Comparison of ENCODE assay signal across 10 cellular contexts in the genomic region with DNA sequence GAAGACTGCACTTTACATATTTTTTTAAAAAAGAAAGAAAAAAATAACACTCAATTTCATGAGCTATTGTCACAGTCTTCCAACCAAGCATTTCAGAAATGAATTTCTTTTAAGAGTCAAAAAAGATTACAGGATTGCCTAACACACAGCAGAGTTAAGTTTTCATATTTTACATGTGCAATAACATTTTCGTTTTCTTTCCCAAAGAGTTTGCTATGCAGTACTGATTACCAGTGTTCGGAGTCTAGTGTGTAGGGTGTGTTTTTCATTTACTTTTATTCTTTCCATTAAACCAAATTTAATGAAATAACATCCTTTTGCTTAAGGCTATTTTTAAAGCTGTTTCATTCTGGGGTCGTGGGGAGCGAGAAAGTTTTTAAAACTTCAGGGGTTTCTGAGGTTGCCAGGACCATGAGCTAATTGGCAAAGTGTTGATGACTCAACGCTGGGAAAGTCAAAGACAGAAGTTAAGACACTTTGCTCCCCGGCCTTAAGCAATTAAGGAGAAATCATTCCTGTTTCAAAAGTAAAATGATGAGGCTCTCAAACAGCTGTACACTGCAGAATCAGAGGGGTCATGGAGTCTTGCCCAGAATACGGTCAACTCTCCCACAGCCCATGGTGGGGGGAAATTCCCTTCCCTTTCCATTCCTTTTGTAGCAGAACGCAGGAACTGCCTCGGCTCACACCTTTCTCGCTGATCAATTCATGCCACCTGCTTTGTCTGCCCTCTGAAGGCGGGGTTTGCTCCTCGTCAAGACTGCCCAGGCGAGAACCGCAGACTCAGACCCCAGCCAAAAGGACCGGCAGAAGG. TPM values are rescaled to one million over a fixed set of nuclear protein-coding genes. Genes with fewer than 3 reads are reported as not detected.
DNase-seq lines count a peak whose midpoint lies in the region; ATAC-seq and TF ChIP-seq lines count a peak whose summit lies in the region.
"Had no signal": no experiment of that assay in that cellular context is flagged by ENCODE, and none has a peak within 500 bp of the region (broad histone marks: within the 10 kb centered on the region; RNA-seq: fewer than 3 reads in every experiment).

No MANE protein-coding gene starts in this region.

- ATAC-seq in heart left ventricle: peak; percentile 8 to 62 (median 28)
- no peak for ATAC-seq in HG03442 (IDR thresholded peaks at IDR 0.05; ENCODE audit: unreplicated experiment)
- ATAC-seq: naive thymus-derived CD4-positive, alpha-beta T cell had no signal

- DNase-seq in WERI-Rb-1 (peak; percentile 19), heart left ventricle (peak in 1 of 5 donors; percentile 45), sigmoid colon (peak; percentile 69), NCI-H2029 (lab: John Stamatoyannopoulos, UW) (no peak), GDM1 (lab: John Stamatoyannopoulos, UW) (no peak)
- DNase-seq in effector memory CD4-positive, alpha-beta T cell: no peak
- DNase-seq: naive thymus-derived CD4-positive, alpha-beta T cell; stimulated activated naive CD4-positive, alpha-beta T cell treated with Interleukin-2 at 50 U/mL for 16 hours had no signal

- H3K27me3 ChIP-seq in WERI-Rb-1 (ENCODE audit: insufficient read depth, low read depth, severe bottlenecking): no peaks in the 10 kb centered on the region
- no peaks in the 10 kb centered on the region for H3K27me3 ChIP-seq in heart left ventricle
- H3K27me3 ChIP-seq in sigmoid colon: no peaks in the 10 kb centered on the region
- H3K27me3 ChIP-seq in effector memory CD4-positive, alpha-beta T cell (replicated peaks; ENCODE audit: control insufficient read depth, insufficient read depth, low read length, poor library complexity, severe bottlenecking): no peaks in the 10 kb centered on the region

- peak overlapping the region; percentile 20; the same call in 1 of the 2 replicates for H3K9ac ChIP-seq in ES-I3 (ENCODE audit: low read depth, low read length)

- H3K4me1 ChIP-seq in ES-I3 (ENCODE audit: insufficient read depth, low read length) (peaks cover 44% of the 10 kb centered on the region), heart left ventricle (peaks cover 0 to 45% (median 31%) of the 10 kb centered on the region in 12 donors), sigmoid colon (peaks cover 0 to 47% (median 32%) of the 10 kb centered on the region in 4 donors)
- H3K4me1 ChIP-seq in effector memory CD4-positive, alpha-beta T cell (ENCODE audit: control insufficient read depth, insufficient read depth, low read length, poor library complexity, severe bottlenecking): no peaks in the 10 kb centered on the region

- TF ChIP-seq POLR2A in heart left ventricle (IDR thresholded peaks at IDR 0.05): no peak
- TF ChIP-seq POLR2A in sigmoid colon (IDR thresholded peaks at IDR 0.05): no peak

- H3K27ac ChIP-seq in WERI-Rb-1 (no peak overlapping the region), heart left ventricle (peak overlapping the region in 8 of 12 donors; percentile 12 to 72 (median 56)), sigmoid colon (peak overlapping the region; percentile 60 to 81 (median 74))
- H3K27ac ChIP-seq in effector memory CD4-positive, alpha-beta T cell (ENCODE audit: insufficient read depth, low read length, poor library complexity, severe bottlenecking): no peak overlapping the region

- TF ChIP-seq EP300 in sigmoid colon (IDR thresholded peaks at IDR 0.05): no peak

- H3K9me3 ChIP-seq in ES-I3 (ENCODE audit: control insufficient read depth, insufficient read depth, low read length) (no peaks in the 10 kb centered on the region), WERI-Rb-1 (ENCODE audit: severe bottlenecking) (no peaks in the 10 kb centered on the region), heart left ventricle (no peaks in the 10 kb centered on the region), sigmoid colon (no peaks in the 10 kb centered on the region)
- H3K9me3 ChIP-seq in effector memory CD4-positive, alpha-beta T cell (ENCODE audit: control insufficient read depth, low read length): no peaks in the 10 kb centered on the region

- TF ChIP-seq CTCF in WERI-Rb-1 (IDR thresholded peaks at IDR 0.05; ENCODE audit: low read depth, low read length) (no peak), heart left ventricle (IDR thresholded peaks at IDR 0.05) (no peak), sigmoid colon (IDR thresholded peaks at IDR 0.05) (no peak)

- no peaks in the 10 kb centered on the region for H3K36me3 ChIP-seq in ES-I3 (ENCODE audit: insufficient read depth, low read length)
- no peaks in the 10 kb centered on the region for H3K36me3 ChIP-seq in WERI-Rb-1
- peaks cover 0 to 4% (median 0%) of the 10 kb centered on the region in 9 donors for H3K36me3 ChIP-seq in heart left ventricle
- H3K36me3 ChIP-seq in sigmoid colon: no peaks in the 10 kb centered on the region
- H3K36me3 ChIP-seq in effector memory CD4-positive, alpha-beta T cell (ENCODE audit: control insufficient read depth, insufficient read depth, low read length): no peaks in the 10 kb centered on the region

- intact Hi-C loops in heart left ventricle (cut with DNase I): no loop called here
- intact Hi-C loops in sigmoid colon (cut with DNase I): no loop called here

- 47 to 60% (median 55%) methylated on average over 15 of the region's 15 CpGs for WGBS in heart left ventricle, 4 donors
- 14 to 41% methylated on average over 15 of the region's 15 CpGs for WGBS in sigmoid colon, 2 donors

- no peak overlapping the region for H3K4me3 ChIP-seq in WERI-Rb-1 (ENCODE audit: low read depth, low read length)
- H3K4me3 ChIP-seq in heart left ventricle: no peak overlapping the region
- no peak overlapping the region for H3K4me3 ChIP-seq in sigmoid colon
- H3K4me3 ChIP-seq in effector memory CD4-positive, alpha-beta T cell (ENCODE audit: insufficient read depth, low read depth, low read length, poor library complexity, severe bottlenecking): no peak overlapping the region

RNA-seq across cellular contexts. Expression of a gene that starts 53.0 kb away (rescaled TPM):
- total RNA-seq in heart left ventricle (10 to 100 TPM in 1 of 9 donors, 1 to 10 TPM in 8; 4.2 to 10.3 (median 5.5) TPM), sigmoid colon (10 to 100 TPM in 1 of 4 donors, 1 to 10 TPM in 3; 6.4 to 21.3 (median 7.5) TPM)
- polyA plus RNA-seq in heart left ventricle (1 to 10 TPM; 1.7 to 3.9 TPM), sigmoid colon (1 to 10 TPM in 1 of 3 donors, under 1 TPM in 2; under 0.01 to 1.2 (median 0.85) TPM)
- polyA plus RNA-seq: naive thymus-derived CD4-positive, alpha-beta T cell had no signal

Comparison
In these comparisons a context has a peak if more than half of its experiments do, and no peak if none do; other contexts are left out.
1. DNase-seq: peak in WERI-Rb-1 (single experiment) and sigmoid colon (single experiment); none in NCI-H2029 (single experiment), effector memory CD4-positive, alpha-beta T cell (0 of 3) and GDM1 (single experiment).
2. H3K27ac ChIP-seq: peak in heart left ventricle (8 of 12) and sigmoid colon (4 of 4); none in WERI-Rb-1 (single experiment) and effector memory CD4-positive, alpha-beta T cell (single experiment).